Comparison of ENCODE assay signal across 8 cellular contexts in the genomic region with DNA sequence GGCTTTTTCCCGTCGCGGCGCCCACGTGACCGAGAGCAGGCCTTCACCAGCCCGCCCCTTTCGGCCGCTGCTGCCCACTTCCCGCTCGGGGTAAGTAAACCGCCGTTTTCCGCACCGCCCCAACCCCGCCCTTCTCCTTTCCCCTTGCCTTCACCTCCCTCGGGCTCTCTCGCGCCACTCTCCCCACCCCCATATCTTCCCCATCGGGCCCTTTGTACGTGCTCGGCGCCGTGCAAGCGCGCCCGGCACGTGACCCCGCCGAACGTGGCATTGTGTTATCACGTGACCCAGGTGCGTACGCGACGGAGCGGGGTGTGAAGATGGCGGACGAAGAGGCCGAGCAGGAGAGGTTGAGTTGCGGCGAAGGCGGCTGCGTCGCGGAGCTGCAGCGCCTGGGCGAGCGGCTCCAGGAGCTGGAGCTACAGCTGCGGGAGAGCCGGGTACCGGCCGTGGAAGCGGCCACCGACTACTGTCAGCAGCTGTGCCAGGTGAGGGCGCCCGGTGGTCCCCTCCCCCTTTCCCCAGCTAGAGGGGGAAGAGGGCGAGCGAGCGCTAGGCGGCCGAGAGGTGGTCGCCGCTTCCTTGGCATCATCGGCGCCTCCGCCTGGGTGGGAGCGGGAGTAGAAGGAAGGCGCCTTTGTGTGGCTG. TPM values are rescaled to one million over a fixed set of nuclear protein-coding genes. Genes with fewer than 3 reads are reported as not detected.
DNase-seq lines count a peak whose midpoint lies in the region; TF ChIP-seq lines count a peak whose summit lies in the region.

ZNF292 (plus strand) TSS at position 294 of the 648 bp plus-strand sequence; CDS start at position 321, 27 bp downstream.

- peaks cover 38% of the 10 kb centered on the region; the same call in 1 of the 2 replicates for H3K79me2 ChIP-seq in H9 (ENCODE audit: insufficient read depth, low read length)

- H3K9ac ChIP-seq in H9 (ENCODE audit: extremely low read depth, insufficient read length, low read length) (peak within 1 kb of the TSS; percentile 98), stomach smooth muscle (ENCODE audit: low read length in 2 of 2) (peak within 1 kb of the TSS; percentile 80 to 96)

- H3K27me3 ChIP-seq in H9 (ENCODE audit: insufficient read depth, low read length): peaks cover 3% of the 10 kb centered on the region; the same call in 1 of the 2 replicates
- no peaks in the 10 kb centered on the region for H3K27me3 ChIP-seq in MG63
- H3K27me3 ChIP-seq in stomach smooth muscle (ENCODE audit: control insufficient read depth in 1 of 2, insufficient read depth in 2 of 2, low read length in 2 of 2): no peaks in the 10 kb centered on the region

- H3K4me1 ChIP-seq in H9 (ENCODE audit: insufficient read depth, low read length): no peaks in the 10 kb centered on the region
- peaks cover 16% of the 10 kb centered on the region for H3K4me1 ChIP-seq in stomach smooth muscle (ENCODE audit: control insufficient read depth, insufficient read depth, low read length)

- peak within 1 kb of the TSS; percentile 88 for H3K56ac ChIP-seq in H9 (ENCODE audit: insufficient read length, low read depth, low read length)

- peak within 1 kb of the TSS; percentile 99 for H2BK5ac ChIP-seq in H9 (ENCODE audit: insufficient read length, low read length)

- WGBS in H9 (ENCODE audit: extremely low coverage, insufficient read length, low lambda C conversion rate): no CpG with 5 or more reads among the region's 69 CpGs

- H3T11ph ChIP-seq in H9 (ENCODE audit: low read length): peak within 1 kb of the TSS; percentile 21

- peak within 1 kb of the TSS; percentile 90 for H3K27ac ChIP-seq in H9 (ENCODE audit: insufficient read length, low read depth, low read length)
- peak within 1 kb of the TSS; percentile 95 for H3K27ac ChIP-seq in stomach smooth muscle (ENCODE audit: low read length)

- peak within 1 kb of the TSS; percentile 86 for H2BK120ac ChIP-seq in H9 (ENCODE audit: low read depth, low read length, poor library complexity, severe bottlenecking)

- peak within 1 kb of the TSS; percentile 93 for H4K91ac ChIP-seq in H9 (ENCODE audit: insufficient read length, low read depth, low read length)

- H2BK15ac ChIP-seq in H9 (ENCODE audit: low read depth, low read length): 0 out of 2 replicates have a peak within 1 kb of the TSS, but pooled peaks have one; percentile 9

- peak within 1 kb of the TSS; percentile 96 for H3K18ac ChIP-seq in H9 (ENCODE audit: insufficient read length, low read depth, low read length)

- no peaks in the 10 kb centered on the region for H3K79me1 ChIP-seq in H9 (ENCODE audit: insufficient read depth, low read depth, low read length, poor library complexity, severe bottlenecking)

- H3K4ac ChIP-seq in H9 (ENCODE audit: low read depth, low read length): peak within 1 kb of the TSS; percentile 86

- H3K27me3 Mint-ChIP-seq in H9 (ENCODE audit: low read depth) (peaks cover 17% of the 10 kb centered on the region), neural crest cell (ENCODE audit: low read depth) (no peaks in the 10 kb centered on the region)

- H3K36me3 ChIP-seq in MG63 (peaks cover 10% of the 10 kb centered on the region), stomach smooth muscle (ENCODE audit: control insufficient read depth in 2 of 2, insufficient read depth in 2 of 2, low read length in 2 of 2) (no peaks in the 10 kb centered on the region)

- H2AK5ac ChIP-seq in H9 (ENCODE audit: insufficient read length, low read length): no peak within 1 kb of the TSS

- no peak within 1 kb of the TSS for H2BK20ac ChIP-seq in H9 (ENCODE audit: low read depth, low read length, poor library complexity, severe bottlenecking)

- H3K9me3 Mint-ChIP-seq in H9 (0 out of 5 replicates have a peak, but pooled peaks cover 0 to 2% of the 10 kb centered on the region in 2 experiments), neural crest cell (no peaks in the 10 kb centered on the region)

- peaks cover 30% of the 10 kb centered on the region for H3K23me2 ChIP-seq in H9 (ENCODE audit: insufficient read length, low read depth, low read length, poor library complexity, severe bottlenecking)

- peak within 1 kb of the TSS; percentile 99 for H4K5ac ChIP-seq in H9 (ENCODE audit: insufficient read length, low read depth, low read length)

- H3K27ac Mint-ChIP-seq in H9 (peak within 1 kb of the TSS; percentile 99), neural crest cell (ENCODE audit: unreplicated experiment) (peak within 1 kb of the TSS; percentile 99)

- peak within 1 kb of the TSS; percentile 94 for H3K4me2 ChIP-seq in H9 (ENCODE audit: insufficient read depth, insufficient read length, low read length)

- TF ChIP-seq CTCF in H9 (conservative IDR thresholded peaks at IDR 0.05) (0 out of 3 replicates have a peak, but pooled peaks have one; percentile 10), fibroblast of villous mesenchyme (IDR thresholded peaks at IDR 0.05; ENCODE audit: insufficient read depth, low read depth, low read length) (no peak), neural crest cell (conservative IDR thresholded peaks at IDR 0.05) (no peak)

- H3K9me3 ChIP-seq in H9 (ENCODE audit: control insufficient read depth, low read depth, low read length) (no peaks in the 10 kb centered on the region), MG63 (no peaks in the 10 kb centered on the region), stomach smooth muscle (ENCODE audit: control insufficient read depth in 2 of 2, low read length in 2 of 2) (no peaks in the 10 kb centered on the region)

- H4K20me1 ChIP-seq in H9 (ENCODE audit: control insufficient read depth, insufficient read depth, insufficient read length): no peaks in the 10 kb centered on the region

- H2BK12ac ChIP-seq in H9 (ENCODE audit: insufficient read length, low read depth, low read length): peak within 1 kb of the TSS; percentile 77

- H2AFZ ChIP-seq in H9 (ENCODE audit: low read length): no peak within 1 kb of the TSS

- H3K4me1 Mint-ChIP-seq in H9 (peaks cover 41 to 43% of the 10 kb centered on the region in 2 experiments), neural crest cell (peaks cover 40% of the 10 kb centered on the region)

- peak within 1 kb of the TSS; percentile 72 for H3K23ac ChIP-seq in H9 (ENCODE audit: insufficient read length, low read depth, low read length)

- H3K4me3 ChIP-seq in MG63: peak within 1 kb of the TSS; percentile 81
- H3K4me3 ChIP-seq in fibroblast of villous mesenchyme (ENCODE audit: low read depth, low read length): peak within 1 kb of the TSS; percentile 96
- peak within 1 kb of the TSS; percentile 89 to 96 for H3K4me3 ChIP-seq in stomach smooth muscle (ENCODE audit: low read length in 2 of 2)

- peak; percentile 99 for DNase-seq in ELR (ENCODE audit: low read depth)
- DNase-seq in H9: peak; percentile 96
- peak; percentile 99 for DNase-seq in MG63
- DNase-seq in SIG-M5 (lab: John Stamatoyannopoulos, UW): peak; percentile 84
- peak; percentile 86 for DNase-seq in activated gamma-delta T cell (lab: John Stamatoyannopoulos, UW)
- DNase-seq in fibroblast of villous mesenchyme (ENCODE audit: low read depth): peak; percentile 97
- DNase-seq in neural crest cell (ENCODE audit: low read depth, low spot score): peak; percentile 90

- H3K4me3 Mint-ChIP-seq in H9 (peak within 1 kb of the TSS; percentile 93 to 96), neural crest cell (peak within 1 kb of the TSS; percentile 90)

- H3K36me3 Mint-ChIP-seq in H9 (ENCODE audit: insufficient read depth in 1 of 3, low read depth in 3 of 3): peaks cover 5 to 22% (median 22%) of the 10 kb centered on the region in 3 experiments; a peak in 6 of 7 replicates
- no peaks in the 10 kb centered on the region for H3K36me3 Mint-ChIP-seq in neural crest cell (ENCODE audit: low read depth)

- H3K14ac ChIP-seq in H9 (ENCODE audit: insufficient read depth, low read length): peak within 1 kb of the TSS; percentile 98

- H4K8ac ChIP-seq in H9 (replicated peaks; ENCODE audit: insufficient read length, low read depth, low read length): peak within 1 kb of the TSS; percentile 93

RNA-seq across cellular contexts. Expression of gene ZNF292, which starts in this region (rescaled TPM):
- total RNA-seq in H9 (2021) (36.2 and 38.7 TPM in 2 replicates), fibroblast of villous mesenchyme (27.7 and 32.8 TPM in 2 replicates), neural crest cell (55.2 and 58.9 TPM in 2 replicates)
- 4.0 and 19.9 TPM in 2 replicates for total RNA-seq in MG63 (2014; rRNA removed; shearing (Covaris generic); ENCODE audit: low replicate concordance)

Comparison
In these comparisons a context has a peak if more than half of its experiments do, and no peak if none do; other contexts are left out.
1. Peak in every context shown above with its lines: DNase-seq, H3K4me3 ChIP-seq and H3K27ac ChIP-seq.